Comparison of ENCODE assay signal across 7 cellular contexts in genomic region chr14:73825551-73826188, GRCh38. TPM values are rescaled to one million over a fixed set of nuclear protein-coding genes. Genes with fewer than 3 reads are reported as not detected.
A peak's percentile ranks its signal among the peaks of the same experiment; 100 is the strongest.
DNase-seq lines count a peak whose midpoint lies in the region; ATAC-seq, FAIRE-seq and TF ChIP-seq lines count a peak whose summit lies in the region.

No MANE protein-coding gene starts in this region.

- intact Hi-C loops in esophagus squamous epithelium (cut with DNase I): loop anchor here (5.0 kb wide), 1 partner anchor 98 kb away; no protein-coding TSS in a partner anchor

- no peak overlapping the region for H3K4me3 ChIP-seq in esophagus squamous epithelium

- peak; percentile 33 for FAIRE-seq in GM12891 (lab: Jason Lieb, UNC)

- no peak overlapping the region for H3K4me3 Mint-ChIP-seq in naive thymus-derived CD8-positive, alpha-beta T cell
- H3K4me3 Mint-ChIP-seq in stimulated activated effector memory CD8-positive, alpha-beta T cell treated with anti-CD3 and anti-CD28 coated beads, Interleukin-12 subunit alpha, Interleukin-12 subunit beta, amount 100 ng/mL, for 72 hours: no peak overlapping the region

- no peaks in the 10 kb centered on the region for H3K9me3 Mint-ChIP-seq in naive thymus-derived CD8-positive, alpha-beta T cell
- H3K9me3 Mint-ChIP-seq in stimulated activated effector memory CD8-positive, alpha-beta T cell treated with anti-CD3 and anti-CD28 coated beads, Interleukin-12 subunit alpha, Interleukin-12 subunit beta, amount 100 ng/mL, for 72 hours: no peaks in the 10 kb centered on the region

- POLR2A ChIA-PET in naive thymus-derived CD8-positive, alpha-beta T cell (lab: Charles Lee): interaction anchor here (1.0 to 4.8 kb wide), 5 partner anchors 39 to 97 kb away, joined by 3 to 18 read pairs (median 6); a partner anchor contains a TSS

- H3K27ac ChIP-seq in esophagus squamous epithelium: peak overlapping the region in 1 of 4 donors; percentile 83

- 11% methylated on average over 7 of the region's 7 CpGs for WGBS in esophagus squamous epithelium, 2 donors

- peak; percentile 76 to 96 (median 94) for TF ChIP-seq CTCF in esophagus squamous epithelium (IDR thresholded peaks at IDR 0.05)

- no peaks in the 10 kb centered on the region for H3K36me3 ChIP-seq in esophagus squamous epithelium

- no peaks in the 10 kb centered on the region for H3K27me3 Mint-ChIP-seq in naive thymus-derived CD8-positive, alpha-beta T cell

- H3K4me1 ChIP-seq in esophagus squamous epithelium: peaks cover 4 to 31% (median 7%) of the 10 kb centered on the region in 3 donors

- no peaks in the 10 kb centered on the region for H3K9me3 ChIP-seq in esophagus squamous epithelium

- peak overlapping the region in 1 of 10 donors; percentile 52 for H3K27ac Mint-ChIP-seq in naive thymus-derived CD8-positive, alpha-beta T cell
- no peak overlapping the region for H3K27ac Mint-ChIP-seq in stimulated activated effector memory CD8-positive, alpha-beta T cell treated with anti-CD3 and anti-CD28 coated beads, Interleukin-12 subunit alpha, Interleukin-12 subunit beta, amount 100 ng/mL, for 72 hours

- no peak for TF ChIP-seq POLR2A in GM12891 (IDR thresholded peaks at IDR 0.05; ENCODE audit: low read depth, low read length)
- TF ChIP-seq POLR2A in esophagus squamous epithelium (IDR thresholded peaks at IDR 0.05): no peak

- H3K4me1 Mint-ChIP-seq in naive thymus-derived CD8-positive, alpha-beta T cell: peaks cover 0 to 9% (median 2%) of the 10 kb centered on the region in 4 donors
- H3K4me1 Mint-ChIP-seq in stimulated activated effector memory CD8-positive, alpha-beta T cell treated with anti-CD3 and anti-CD28 coated beads, Interleukin-12 subunit alpha, Interleukin-12 subunit beta, amount 100 ng/mL, for 72 hours: peaks cover 31% of the 10 kb centered on the region

- no peaks in the 10 kb centered on the region for H3K27me3 ChIP-seq in esophagus squamous epithelium

- no peaks in the 10 kb centered on the region for H3K36me3 Mint-ChIP-seq in naive thymus-derived CD8-positive, alpha-beta T cell
- no peaks in the 10 kb centered on the region for H3K36me3 Mint-ChIP-seq in stimulated activated effector memory CD8-positive, alpha-beta T cell treated with anti-CD3 and anti-CD28 coated beads, Interleukin-12 subunit alpha, Interleukin-12 subunit beta, amount 100 ng/mL, for 72 hours

- peak; percentile 97 to 99 for ATAC-seq in naive thymus-derived CD8-positive, alpha-beta T cell
- peak; percentile 72 for ATAC-seq in stimulated activated effector memory CD8-positive, alpha-beta T cell treated with anti-CD3 and anti-CD28 coated beads, Interleukin-12 subunit alpha, Interleukin-12 subunit beta, amount 100 ng/mL, for 72 hours

- peak; percentile 66 for DNase-seq in GM12891 (ENCODE audit: insufficient read length, low spot score)
- peak; percentile 62 for DNase-seq in KG1 (lab: John Stamatoyannopoulos, UW)
- DNase-seq in OCI-M1 (lab: John Stamatoyannopoulos, UW): peak; percentile 87
- DNase-seq in activated T-cell treated with anti-CD3 and anti-CD28 coated beads for 4 hours: peak; percentile 68
- peak; percentile 61 for DNase-seq in esophagus squamous epithelium (lab: John Stamatoyannopoulos, UW)
- DNase-seq in naive thymus-derived CD8-positive, alpha-beta T cell: peak; percentile 60 to 88 (median 71)
- DNase-seq in stimulated activated effector memory CD8-positive, alpha-beta T cell treated with anti-CD3 and anti-CD28 coated beads, Interleukin-12 subunit alpha, Interleukin-12 subunit beta, amount 100 ng/mL, for 72 hours (ENCODE audit: low spot score in 2 of 2): peak; percentile 66 to 87

TF ChIP-seq in GM12891, 5 proteins besides CTCF, POLR2A, EP300 and RAD21:
- no peak for TF ChIP-seq PAX5 (IDR thresholded peaks at IDR 0.05; ENCODE audit: insufficient read depth, low read length, severe bottlenecking)
- TF ChIP-seq POU2F2 (IDR thresholded peaks at IDR 0.05; ENCODE audit: low read depth, low read length): no peak
- TF ChIP-seq SPI1 (IDR thresholded peaks at IDR 0.05; ENCODE audit: low read depth, low read length): no peak
TF ChIP-seq in GM12891: peak in this region for 0.

RNA-seq across cellular contexts. Expression of gene PTGR2, which starts 26.0 kb away (rescaled TPM):
- polyA plus RNA-seq in GM12891 (2012; ENCODE audit: low read depth, missing spikeins): 4.8 TPM
- 10 to 100 TPM in 1 of 4 donors, 1 to 10 TPM in 3; 1.8 to 10.7 (median 6.2) TPM for total RNA-seq in esophagus squamous epithelium
- 1 to 10 TPM; 8.7 to 9.4 TPM for total RNA-seq in naive thymus-derived CD8-positive, alpha-beta T cell
- polyA plus RNA-seq in naive thymus-derived CD8-positive, alpha-beta T cell: 1 to 10 TPM; 4.4 to 5.9 (median 5.1) TPM
